Comparison of ENCODE assay signal across 1 cellular context in the genomic region with DNA sequence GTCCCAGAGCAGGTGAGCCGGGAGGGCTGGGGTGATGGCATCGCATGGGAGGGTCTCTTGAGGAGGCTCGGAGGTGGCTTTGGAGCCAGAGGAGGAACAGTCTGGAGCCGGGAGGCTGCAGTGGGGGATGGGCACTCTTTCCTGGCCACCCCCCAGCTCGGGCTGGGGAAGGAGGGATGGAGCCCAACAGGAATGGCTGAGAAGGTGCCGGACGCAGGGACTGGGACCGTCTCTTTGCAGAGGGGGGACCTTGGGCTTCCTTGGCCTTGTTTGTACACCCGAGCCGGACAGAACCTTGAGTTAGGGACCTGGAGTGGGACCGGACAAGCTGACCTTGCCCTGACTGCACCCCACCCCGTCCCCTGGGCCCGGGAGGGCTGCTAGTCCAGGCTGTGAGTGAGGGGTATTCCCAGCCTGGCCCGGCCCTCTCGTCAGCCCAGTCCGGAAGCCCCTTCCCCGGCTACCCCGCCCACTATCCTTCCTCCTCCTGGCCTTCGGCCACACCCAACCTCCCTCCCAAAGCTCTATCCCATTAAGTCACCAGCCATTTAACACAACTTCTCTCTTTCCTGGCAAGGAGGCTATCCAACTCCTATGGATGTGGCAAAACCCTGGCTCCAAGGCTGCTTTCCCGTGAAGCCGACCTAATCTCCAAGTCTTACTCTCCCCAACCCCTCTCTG.
TF ChIP-seq lines count a peak whose summit lies in the region.

No MANE protein-coding gene starts in this region.

TF ChIP-seq in K562, 482 proteins besides CTCF, POLR2A, EP300 and RAD21 (continued from another document and continues in another):
- TF ChIP-seq RFX7 (CRISPR knock-in tag; IDR thresholded peaks at IDR 0.05) (no peak), ZNF212 (CRISPR knock-in tag; IDR thresholded peaks at IDR 0.05) (no peak), ZNF282 (CRISPR knock-in tag; IDR thresholded peaks at IDR 0.05) (no peak), SIX5 (IDR thresholded peaks at IDR 0.05; ENCODE audit: borderline replicate concordance in 1 of 2, insufficient read depth in 1 of 2, low read depth in 1 of 2, low read length in 2 of 2) (no peak), ATF7 (IDR thresholded peaks at IDR 0.05) (peak; percentile 25; the same call in 1 of the 2 replicates), SMARCB1 (IDR thresholded peaks at IDR 0.05; ENCODE audit: insufficient read length, low read depth) (no peak), ZBTB17 (CRISPR knock-in tag; IDR thresholded peaks at IDR 0.05) (0 out of 2 replicates have a peak, but pooled peaks have one; percentile 21), MAFK (IDR thresholded peaks at IDR 0.05; ENCODE audit: low read length) (no peak), ELF2 (CRISPR knock-in tag; IDR thresholded peaks at IDR 0.05) (0 out of 2 replicates have a peak, but pooled peaks have one; percentile 11), RBFOX2 (IDR thresholded peaks at IDR 0.05; ENCODE audit: low read depth, low read length) (peak; percentile 45), ETV1 (tag; conservative IDR thresholded peaks at IDR 0.05; ENCODE audit: low read depth) (peak; percentile 21; the same call in 1 of the 2 replicates), JUND (IDR thresholded peaks at IDR 0.05; ENCODE audit: borderline replicate concordance, low read depth, low read length) (no peak), JUND (tag; IDR thresholded peaks at IDR 0.05; ENCODE audit: borderline replicate concordance, low read depth, low read length) (0 out of 3 replicates have a peak, but pooled peaks have one; percentile 13), MTA3 (IDR thresholded peaks at IDR 0.05; ENCODE audit: borderline replicate concordance) (peak; percentile 11; the same call in 1 of the 2 replicates), ZNF780A (CRISPR knock-in tag; IDR thresholded peaks at IDR 0.05) (0 out of 2 replicates have a peak, but pooled peaks have one; percentile 74), MAZ (CRISPR knock-in tag; conservative IDR thresholded peaks at IDR 0.05 in 1 of 2, IDR thresholded peaks at IDR 0.05 in 1 of 2) (peak in 1 of 2 experiments; percentile 43; a peak in 3 of 4 replicates), POLR2G (IDR thresholded peaks at IDR 0.05; ENCODE audit: low read depth, low read length) (peak; percentile 44), CTBP1 (IDR thresholded peaks at IDR 0.05; ENCODE audit: borderline replicate concordance) (peak; percentile 32; the same call in 1 of the 2 replicates), ESRRA (IDR thresholded peaks at IDR 0.05; ENCODE audit: borderline replicate concordance, low read depth) (peak; percentile 14; the same call in 1 of the 2 replicates), HMGN3 (IDR thresholded peaks at IDR 0.05; ENCODE audit: borderline replicate concordance, extremely low read depth, insufficient read length, low read depth, low read length) (peak; percentile 24), TRIM24 (IDR thresholded peaks at IDR 0.05) (0 out of 4 replicates have a peak, but pooled peaks of 1 of the 2 experiments have one; percentile 18), PML (IDR thresholded peaks at IDR 0.05; ENCODE audit: low read length) (0 out of 2 replicates have a peak, but pooled peaks have one; percentile 5), CHD2 (IDR thresholded peaks at IDR 0.05; ENCODE audit: low read depth, low read length) (0 out of 2 replicates have a peak, but pooled peaks have one; percentile 37)
- TF ChIP-seq, protein P1, sequence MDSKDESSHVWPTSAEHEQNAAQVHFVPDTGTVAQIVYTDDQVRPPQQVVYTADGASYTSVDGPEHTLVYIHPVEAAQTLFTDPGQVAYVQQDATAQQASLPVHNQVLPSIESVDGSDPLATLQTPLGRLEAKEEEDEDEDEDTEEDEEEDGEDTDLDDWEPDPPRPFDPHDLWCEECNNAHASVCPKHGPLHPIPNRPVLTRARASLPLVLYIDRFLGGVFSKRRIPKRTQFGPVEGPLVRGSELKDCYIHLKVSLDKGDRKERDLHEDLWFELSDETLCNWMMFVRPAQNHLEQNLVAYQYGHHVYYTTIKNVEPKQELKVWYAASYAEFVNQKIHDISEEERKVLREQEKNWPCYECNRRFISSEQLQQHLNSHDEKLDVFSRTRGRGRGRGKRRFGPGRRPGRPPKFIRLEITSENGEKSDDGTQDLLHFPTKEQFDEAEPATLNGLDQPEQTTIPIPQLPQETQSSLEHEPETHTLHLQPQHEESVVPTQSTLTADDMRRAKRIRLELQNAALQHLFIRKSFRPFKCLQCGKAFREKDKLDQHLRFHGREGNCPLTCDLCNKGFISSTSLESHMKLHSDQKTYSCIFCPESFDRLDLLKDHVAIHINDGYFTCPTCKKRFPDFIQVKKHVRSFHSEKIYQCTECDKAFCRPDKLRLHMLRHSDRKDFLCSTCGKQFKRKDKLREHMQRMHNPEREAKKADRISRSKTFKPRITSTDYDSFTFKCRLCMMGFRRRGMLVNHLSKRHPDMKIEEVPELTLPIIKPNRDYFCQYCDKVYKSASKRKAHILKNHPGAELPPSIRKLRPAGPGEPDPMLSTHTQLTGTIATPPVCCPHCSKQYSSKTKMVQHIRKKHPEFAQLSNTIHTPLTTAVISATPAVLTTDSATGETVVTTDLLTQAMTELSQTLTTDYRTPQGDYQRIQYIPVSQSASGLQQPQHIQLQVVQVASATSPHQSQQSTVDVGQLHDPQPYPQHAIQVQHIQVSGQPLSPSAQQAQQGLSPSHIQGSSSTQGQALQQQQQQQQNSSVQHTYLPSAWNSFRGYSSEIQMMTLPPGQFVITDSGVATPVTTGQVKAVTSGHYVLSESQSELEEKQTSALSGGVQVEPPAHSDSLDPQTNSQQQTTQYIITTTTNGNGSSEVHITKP (IDR thresholded peaks at IDR 0.05; ENCODE audit: partially characterized antibody), result peak; percentile 40
- TF ChIP-seq, protein P2, sequence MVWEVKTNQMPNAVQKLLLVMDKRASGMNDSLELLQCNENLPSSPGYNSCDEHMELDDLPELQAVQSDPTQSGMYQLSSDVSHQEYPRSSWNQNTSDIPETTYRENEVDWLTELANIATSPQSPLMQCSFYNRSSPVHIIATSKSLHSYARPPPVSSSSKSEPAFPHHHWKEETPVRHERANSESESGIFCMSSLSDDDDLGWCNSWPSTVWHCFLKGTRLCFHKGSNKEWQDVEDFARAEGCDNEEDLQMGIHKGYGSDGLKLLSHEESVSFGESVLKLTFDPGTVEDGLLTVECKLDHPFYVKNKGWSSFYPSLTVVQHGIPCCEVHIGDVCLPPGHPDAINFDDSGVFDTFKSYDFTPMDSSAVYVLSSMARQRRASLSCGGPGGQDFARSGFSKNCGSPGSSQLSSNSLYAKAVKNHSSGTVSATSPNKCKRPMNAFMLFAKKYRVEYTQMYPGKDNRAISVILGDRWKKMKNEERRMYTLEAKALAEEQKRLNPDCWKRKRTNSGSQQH (CRISPR knock-in tag; IDR thresholded peaks at IDR 0.05), result 0 out of 2 replicates have a peak, but pooled peaks have one; percentile 18
- TF ChIP-seq, protein P3, sequence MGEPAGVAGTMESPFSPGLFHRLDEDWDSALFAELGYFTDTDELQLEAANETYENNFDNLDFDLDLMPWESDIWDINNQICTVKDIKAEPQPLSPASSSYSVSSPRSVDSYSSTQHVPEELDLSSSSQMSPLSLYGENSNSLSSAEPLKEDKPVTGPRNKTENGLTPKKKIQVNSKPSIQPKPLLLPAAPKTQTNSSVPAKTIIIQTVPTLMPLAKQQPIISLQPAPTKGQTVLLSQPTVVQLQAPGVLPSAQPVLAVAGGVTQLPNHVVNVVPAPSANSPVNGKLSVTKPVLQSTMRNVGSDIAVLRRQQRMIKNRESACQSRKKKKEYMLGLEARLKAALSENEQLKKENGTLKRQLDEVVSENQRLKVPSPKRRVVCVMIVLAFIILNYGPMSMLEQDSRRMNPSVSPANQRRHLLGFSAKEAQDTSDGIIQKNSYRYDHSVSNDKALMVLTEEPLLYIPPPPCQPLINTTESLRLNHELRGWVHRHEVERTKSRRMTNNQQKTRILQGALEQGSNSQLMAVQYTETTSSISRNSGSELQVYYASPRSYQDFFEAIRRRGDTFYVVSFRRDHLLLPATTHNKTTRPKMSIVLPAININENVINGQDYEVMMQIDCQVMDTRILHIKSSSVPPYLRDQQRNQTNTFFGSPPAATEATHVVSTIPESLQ (CRISPR knock-in tag; IDR thresholded peaks at IDR 0.05), result 0 out of 2 replicates have a peak, but pooled peaks have one; percentile 61
- TF ChIP-seq, protein P4, sequence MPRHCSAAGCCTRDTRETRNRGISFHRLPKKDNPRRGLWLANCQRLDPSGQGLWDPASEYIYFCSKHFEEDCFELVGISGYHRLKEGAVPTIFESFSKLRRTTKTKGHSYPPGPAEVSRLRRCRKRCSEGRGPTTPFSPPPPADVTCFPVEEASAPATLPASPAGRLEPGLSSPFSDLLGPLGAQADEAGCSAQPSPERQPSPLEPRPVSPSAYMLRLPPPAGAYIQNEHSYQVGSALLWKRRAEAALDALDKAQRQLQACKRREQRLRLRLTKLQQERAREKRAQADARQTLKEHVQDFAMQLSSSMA (CRISPR knock-in tag; IDR thresholded peaks at IDR 0.05), result 0 out of 2 replicates have a peak, but pooled peaks have one; percentile 51
- TF ChIP-seq, protein P5, sequence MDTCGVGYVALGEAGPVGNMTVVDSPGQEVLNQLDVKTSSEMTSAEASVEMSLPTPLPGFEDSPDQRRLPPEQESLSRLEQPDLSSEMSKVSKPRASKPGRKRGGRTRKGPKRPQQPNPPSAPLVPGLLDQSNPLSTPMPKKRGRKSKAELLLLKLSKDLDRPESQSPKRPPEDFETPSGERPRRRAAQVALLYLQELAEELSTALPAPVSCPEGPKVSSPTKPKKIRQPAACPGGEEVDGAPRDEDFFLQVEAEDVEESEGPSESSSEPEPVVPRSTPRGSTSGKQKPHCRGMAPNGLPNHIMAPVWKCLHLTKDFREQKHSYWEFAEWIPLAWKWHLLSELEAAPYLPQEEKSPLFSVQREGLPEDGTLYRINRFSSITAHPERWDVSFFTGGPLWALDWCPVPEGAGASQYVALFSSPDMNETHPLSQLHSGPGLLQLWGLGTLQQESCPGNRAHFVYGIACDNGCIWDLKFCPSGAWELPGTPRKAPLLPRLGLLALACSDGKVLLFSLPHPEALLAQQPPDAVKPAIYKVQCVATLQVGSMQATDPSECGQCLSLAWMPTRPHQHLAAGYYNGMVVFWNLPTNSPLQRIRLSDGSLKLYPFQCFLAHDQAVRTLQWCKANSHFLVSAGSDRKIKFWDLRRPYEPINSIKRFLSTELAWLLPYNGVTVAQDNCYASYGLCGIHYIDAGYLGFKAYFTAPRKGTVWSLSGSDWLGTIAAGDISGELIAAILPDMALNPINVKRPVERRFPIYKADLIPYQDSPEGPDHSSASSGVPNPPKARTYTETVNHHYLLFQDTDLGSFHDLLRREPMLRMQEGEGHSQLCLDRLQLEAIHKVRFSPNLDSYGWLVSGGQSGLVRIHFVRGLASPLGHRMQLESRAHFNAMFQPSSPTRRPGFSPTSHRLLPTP (IDR thresholded peaks at IDR 0.05; ENCODE audit: borderline replicate concordance, extremely low read depth, insufficient read length), result no peak
- TF ChIP-seq, protein P6, sequence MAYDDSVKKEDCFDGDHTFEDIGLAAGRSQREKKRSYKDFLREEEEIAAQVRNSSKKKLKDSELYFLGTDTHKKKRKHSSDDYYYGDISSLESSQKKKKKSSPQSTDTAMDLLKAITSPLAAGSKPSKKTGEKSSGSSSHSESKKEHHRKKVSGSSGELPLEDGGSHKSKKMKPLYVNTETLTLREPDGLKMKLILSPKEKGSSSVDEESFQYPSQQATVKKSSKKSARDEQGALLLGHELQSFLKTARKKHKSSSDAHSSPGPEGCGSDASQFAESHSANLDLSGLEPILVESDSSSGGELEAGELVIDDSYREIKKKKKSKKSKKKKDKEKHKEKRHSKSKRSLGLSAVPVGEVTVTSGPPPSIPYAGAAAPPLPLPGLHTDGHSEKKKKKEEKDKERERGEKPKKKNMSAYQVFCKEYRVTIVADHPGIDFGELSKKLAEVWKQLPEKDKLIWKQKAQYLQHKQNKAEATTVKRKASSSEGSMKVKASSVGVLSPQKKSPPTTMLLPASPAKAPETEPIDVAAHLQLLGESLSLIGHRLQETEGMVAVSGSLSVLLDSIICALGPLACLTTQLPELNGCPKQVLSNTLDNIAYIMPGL (CRISPR knock-in tag; IDR thresholded peaks at IDR 0.05), result no peak
- TF ChIP-seq, protein P7, sequence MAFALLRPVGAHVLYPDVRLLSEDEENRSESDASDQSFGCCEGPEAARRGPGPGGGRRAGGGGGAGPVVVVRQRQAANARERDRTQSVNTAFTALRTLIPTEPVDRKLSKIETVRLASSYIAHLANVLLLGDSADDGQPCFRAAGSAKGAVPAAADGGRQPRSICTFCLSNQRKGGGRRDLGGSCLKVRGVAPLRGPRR (CRISPR knock-in tag; IDR thresholded peaks at IDR 0.05), result no peak
- TF ChIP-seq, protein P8, sequence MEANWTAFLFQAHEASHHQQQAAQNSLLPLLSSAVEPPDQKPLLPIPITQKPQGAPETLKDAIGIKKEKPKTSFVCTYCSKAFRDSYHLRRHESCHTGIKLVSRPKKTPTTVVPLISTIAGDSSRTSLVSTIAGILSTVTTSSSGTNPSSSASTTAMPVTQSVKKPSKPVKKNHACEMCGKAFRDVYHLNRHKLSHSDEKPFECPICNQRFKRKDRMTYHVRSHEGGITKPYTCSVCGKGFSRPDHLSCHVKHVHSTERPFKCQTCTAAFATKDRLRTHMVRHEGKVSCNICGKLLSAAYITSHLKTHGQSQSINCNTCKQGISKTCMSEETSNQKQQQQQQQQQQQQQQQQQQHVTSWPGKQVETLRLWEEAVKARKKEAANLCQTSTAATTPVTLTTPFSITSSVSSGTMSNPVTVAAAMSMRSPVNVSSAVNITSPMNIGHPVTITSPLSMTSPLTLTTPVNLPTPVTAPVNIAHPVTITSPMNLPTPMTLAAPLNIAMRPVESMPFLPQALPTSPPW (CRISPR knock-in tag; IDR thresholded peaks at IDR 0.05), result peak; percentile 18
- TF ChIP-seq, protein P9, sequence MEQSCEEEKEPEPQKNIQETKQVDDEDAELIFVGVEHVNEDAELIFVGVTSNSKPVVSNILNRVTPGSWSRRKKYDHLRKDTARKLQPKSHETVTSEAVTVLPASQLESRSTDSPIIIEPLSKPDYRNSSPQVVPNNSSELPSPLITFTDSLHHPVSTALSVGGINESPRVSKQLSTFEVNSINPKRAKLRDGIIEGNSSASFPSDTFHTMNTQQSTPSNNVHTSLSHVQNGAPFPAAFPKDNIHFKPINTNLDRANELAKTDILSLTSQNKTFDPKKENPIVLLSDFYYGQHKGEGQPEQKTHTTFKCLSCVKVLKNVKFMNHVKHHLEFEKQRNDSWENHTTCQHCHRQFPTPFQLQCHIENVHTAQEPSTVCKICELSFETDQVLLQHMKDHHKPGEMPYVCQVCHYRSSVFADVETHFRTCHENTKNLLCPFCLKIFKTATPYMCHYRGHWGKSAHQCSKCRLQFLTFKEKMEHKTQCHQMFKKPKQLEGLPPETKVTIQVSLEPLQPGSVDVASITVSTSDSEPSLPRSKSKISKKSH (CRISPR knock-in tag; IDR thresholded peaks at IDR 0.05), result no peak
